In genomic region chr1:237124856-237125462, GRCh38 we compare ENCODE assay signal across 8 cellular contexts.
DNase-seq lines count a peak whose midpoint lies in the region; ATAC-seq and TF ChIP-seq lines count a peak whose summit lies in the region.

No MANE protein-coding gene starts in this region.

- WGBS in GM23248 (ENCODE audit: low coverage in 1 of 2, low lambda C conversion rate in 2 of 2, missing lambda C conversion rate in 2 of 2), 2 experiments = 43% methylated on average over 10 of the region's 10 CpGs
- WGBS in hepatocyte (ENCODE audit: low lambda C conversion rate, missing lambda C conversion rate) = 74% methylated on average over 10 of the region's 10 CpGs

- CTCF ChIA-PET in Panc1 (lab: Charles Lee) = no interaction called here

- H3K4me3 Mint-ChIP-seq in T-helper 17 cell = no peak overlapping the region

- DNase-seq in GM23248 (peak; percentile 18), Panc1 (ENCODE audit: low read depth, low spot score) (no peak), hepatocyte (ENCODE audit: low spot score) (peak; percentile 32), NCI-H2081 (lab: John Stamatoyannopoulos, UW) (no peak), T-helper 17 cell (no peak), posterior vena cava (ENCODE audit: low spot score) (no peak)

- H3K4me3 ChIP-seq in GM23248 (no peak overlapping the region), Panc1 (ENCODE audit: low read depth in 2 of 2, low read length in 2 of 2) (no peak overlapping the region), hepatocyte (no peak overlapping the region)

- H3K36me3 Mint-ChIP-seq in T-helper 17 cell (ENCODE audit: low read depth) = no peaks in the 10 kb centered on the region

- intact Hi-C loops in Panc1 (cut with micrococcal nuclease; ENCODE audit: unreplicated experiment) = no loop called here
- intact Hi-C loops in posterior vena cava (cut with DNase I) = no loop called here

- H3F3A ChIP-seq in GM23248 (ENCODE audit: insufficient read depth) = no peaks in the 10 kb centered on the region

- H3K9me3 ChIP-seq in GM23248 (ENCODE audit: low read depth) (no peaks in the 10 kb centered on the region), Panc1 (ENCODE audit: control insufficient read depth, insufficient read depth, low read depth, low read length) (no peaks in the 10 kb centered on the region), hepatocyte (ENCODE audit: low read depth) (no peaks in the 10 kb centered on the region), T-helper 17 cell (ENCODE audit: control insufficient read depth, low read length, poor library complexity, severe bottlenecking) (no peaks in the 10 kb centered on the region)

- no peak overlapping the region for H3K27ac ChIP-seq in C4-2B
- no peak overlapping the region for H3K27ac ChIP-seq in GM23248
- H3K27ac ChIP-seq in Panc1 (ENCODE audit: low read length) = no peak overlapping the region
- H3K27ac ChIP-seq in hepatocyte = no peak overlapping the region

- no peaks in the 10 kb centered on the region for H3K79me2 ChIP-seq in GM23248 (ENCODE audit: insufficient read depth)
- H3K79me2 ChIP-seq in hepatocyte = no peaks in the 10 kb centered on the region

- no peaks in the 10 kb centered on the region for H3K4me1 ChIP-seq in GM23248 (ENCODE audit: insufficient read depth)
- no peaks in the 10 kb centered on the region; the same call in 1 of the 2 replicates for H3K4me1 ChIP-seq in Panc1 (ENCODE audit: control insufficient read depth, insufficient read depth, low read length)
- H3K4me1 ChIP-seq in hepatocyte (ENCODE audit: insufficient read depth) = no peaks in the 10 kb centered on the region

- no peaks in the 10 kb centered on the region for H4K20me1 ChIP-seq in GM23248 (ENCODE audit: insufficient read depth)
- no peaks in the 10 kb centered on the region for H4K20me1 ChIP-seq in hepatocyte (ENCODE audit: insufficient read depth, poor library complexity, severe bottlenecking)

- ATAC-seq in Panc1 (no peak), T-helper 17 cell (no peak), GM18519 (IDR thresholded peaks at IDR 0.05; ENCODE audit: low FRiP score, unreplicated experiment) (no peak)

- H3K27ac Mint-ChIP-seq in T-helper 17 cell = no peak overlapping the region

- H3K27me3 ChIP-seq in GM23248 (replicated peaks; ENCODE audit: insufficient read depth) = no peaks in the 10 kb centered on the region
- H3K27me3 ChIP-seq in Panc1 (ENCODE audit: control insufficient read depth, insufficient read depth, low read length) = no peaks in the 10 kb centered on the region; the same call in 1 of the 2 replicates
- H3K27me3 ChIP-seq in hepatocyte = no peaks in the 10 kb centered on the region

- H3K36me3 ChIP-seq in GM23248 (ENCODE audit: low read depth) = no peaks in the 10 kb centered on the region
- H3K36me3 ChIP-seq in Panc1 (ENCODE audit: control insufficient read depth, insufficient read depth, low read length) = no peaks in the 10 kb centered on the region
- H3K36me3 ChIP-seq in hepatocyte (replicated peaks; ENCODE audit: insufficient read depth, low read depth) = no peaks in the 10 kb centered on the region

- in situ Hi-C loops in GM23248 (cut with MboI) (no loop called here), Panc1 (cut with HindIII; ENCODE audit: low pct_unique_long_range_greater_than_20kb, low sequenced_read_pairs) (no loop called here)

- H3K4me2 ChIP-seq in GM23248 (ENCODE audit: unreplicated experiment) = no peak overlapping the region
- H3K4me2 ChIP-seq in hepatocyte = no peak overlapping the region

- BruUV-seq in Panc1 (replicated peaks; lab: Mats Ljungman, UMichigan) = no TSS peak

- POLR2A ChIA-PET in Panc1 (lab: Charles Lee) = no interaction called here

- H3K27me3 Mint-ChIP-seq in T-helper 17 cell = peaks cover 7% of the 10 kb centered on the region

- H2AFZ ChIP-seq in GM23248 = no peak overlapping the region
- H2AFZ ChIP-seq in hepatocyte = no peak overlapping the region

- TF ChIP-seq CTCF in C4-2B (conservative IDR thresholded peaks at IDR 0.05) = peak; percentile 80
- peak; percentile 71 for TF ChIP-seq CTCF in Panc1 (IDR thresholded peaks at IDR 0.05)
- peak; percentile 51 for TF ChIP-seq CTCF in hepatocyte (IDR thresholded peaks at IDR 0.05; ENCODE audit: poor library complexity)

- H3K9me2 ChIP-seq in GM23248 (ENCODE audit: insufficient read depth) (no peaks in the 10 kb centered on the region), hepatocyte (replicated peaks; ENCODE audit: insufficient read depth) (no peaks in the 10 kb centered on the region)

- H3K9ac ChIP-seq in GM23248 = no peak overlapping the region

- H3K4me1 Mint-ChIP-seq in T-helper 17 cell = no peaks in the 10 kb centered on the region

Comparison
In these comparisons a context has a peak if more than half of its experiments do, and no peak if none do; other contexts are left out.
1. DNase-seq: peak in GM23248 (single experiment) and hepatocyte (single experiment); none in Panc1 (single experiment), NCI-H2081 (0 of 2), T-helper 17 cell (0 of 3) and posterior vena cava (single experiment).
2. Peak in every context shown above with its lines, with median percentiles within 50 percentile points of each other: CTCF ChIP-seq.